10 cellular contexts compared by ENCODE assay signal in genomic region chr2:179770029-179770428, GRCh38.
"Had no signal": no experiment of that assay in that cellular context is flagged by ENCODE, and none has a peak within 500 bp of the region (broad histone marks: within the 10 kb centered on the region; RNA-seq: fewer than 3 reads in every experiment).

No MANE protein-coding gene starts in this region.

- H2AFZ ChIP-seq: GM23248 had no signal

- DNase-seq: GM23248, GOT3, H7, HFFc6, IMR-90, KG1 had no signal

- H3K4me3 Mint-ChIP-seq: HFFc6 had no signal

- ATAC-seq: HCT116, K562 had no signal

- H3K9ac ChIP-seq: GM23248 had no signal

- H3K4me3 ChIP-seq: GM23248, HAP-1, K562 had no signal

- H3K27ac Mint-ChIP-seq: HFFc6 had no signal

- H3K9me3 Mint-ChIP-seq: HFFc6 had no signal

- H3K36me3 ChIP-seq: HAP-1 had no signal

- H3K27ac ChIP-seq: GM23248, HL-60 had no signal

- FAIRE-seq: K562 had no signal

- H3K9me3 ChIP-seq: HAP-1 had no signal
